21 cellular contexts compared by ENCODE assay signal in genomic region chr10:62007145-62007544, GRCh38.
"Had no signal": no experiment of that assay in that cellular context is flagged by ENCODE, and none has a peak within 500 bp of the region (broad histone marks: within the 10 kb centered on the region; RNA-seq: fewer than 3 reads in every experiment).

No MANE protein-coding gene starts in this region.

- H3K27ac Mint-ChIP-seq: T-helper 1 cell treated with Interleukin-12 subunit alpha and Interleukin-12 subunit beta and Interleukin-4 antibody, amounts not matched to agents 30 μg/mL and 1 μg/mL, for 36 hours; type B pancreatic cell had no signal

- H3K9me3 Mint-ChIP-seq: T-helper 1 cell treated with Interleukin-12 subunit alpha and Interleukin-12 subunit beta and Interleukin-4 antibody, amounts not matched to agents 30 μg/mL and 1 μg/mL, for 36 hours had no signal

- ATAC-seq: left colon, mucosa of descending colon had no signal

- H3K27me3 Mint-ChIP-seq: type B pancreatic cell had no signal

- DNase-seq: activated CD4-positive, alpha-beta T cell treated with anti-CD3 and anti-CD28 coated beads, Interleukin-2, amount 50 U/mL, for 1 hour; activated CD4-positive, CD25-positive, alpha-beta regulatory T cell; activated CD8-positive, alpha-beta memory T cell treated with anti-CD3 and anti-CD28 coated beads, Interleukin-2, amount 50 U/mL, for 48 hours; central memory CD4-positive, alpha-beta T cell; dermis blood vessel endothelial cell; effector CD8-positive, alpha-beta T cell; erythroblast; foreskin fibroblast; heart right ventricle; left colon; mesendoderm; mucosa of descending colon; sigmoid colon; stimulated activated CD4-positive, alpha-beta T cell treated with anti-CD3 and anti-CD28 coated beads, Interleukin-15, amount 100 ng/mL, for 24 hours; stimulated activated CD8-positive, alpha-beta memory T cell treated with anti-CD3 and anti-CD28 coated beads, Interleukin-4, amount 100 ng/mL, for 48 hours; stimulated activated naive CD4-positive, alpha-beta T cell treated with Interleukin-2 at 50 U/mL for 16 hours had no signal

- H3K4me3 Mint-ChIP-seq: T-helper 1 cell treated with Interleukin-12 subunit alpha and Interleukin-12 subunit beta and Interleukin-4 antibody, amounts not matched to agents 30 μg/mL and 1 μg/mL, for 36 hours; type B pancreatic cell had no signal

- H3K4me2 ChIP-seq: smooth muscle cell had no signal

- H3K27me3 ChIP-seq: heart right ventricle, sigmoid colon, vagina had no signal

- H3K4me3 ChIP-seq: heart right ventricle, mucosa of descending colon, sigmoid colon, smooth muscle cell, thoracic aorta, vagina had no signal

- H3K27ac ChIP-seq: sigmoid colon had no signal
